In the genomic region with DNA sequence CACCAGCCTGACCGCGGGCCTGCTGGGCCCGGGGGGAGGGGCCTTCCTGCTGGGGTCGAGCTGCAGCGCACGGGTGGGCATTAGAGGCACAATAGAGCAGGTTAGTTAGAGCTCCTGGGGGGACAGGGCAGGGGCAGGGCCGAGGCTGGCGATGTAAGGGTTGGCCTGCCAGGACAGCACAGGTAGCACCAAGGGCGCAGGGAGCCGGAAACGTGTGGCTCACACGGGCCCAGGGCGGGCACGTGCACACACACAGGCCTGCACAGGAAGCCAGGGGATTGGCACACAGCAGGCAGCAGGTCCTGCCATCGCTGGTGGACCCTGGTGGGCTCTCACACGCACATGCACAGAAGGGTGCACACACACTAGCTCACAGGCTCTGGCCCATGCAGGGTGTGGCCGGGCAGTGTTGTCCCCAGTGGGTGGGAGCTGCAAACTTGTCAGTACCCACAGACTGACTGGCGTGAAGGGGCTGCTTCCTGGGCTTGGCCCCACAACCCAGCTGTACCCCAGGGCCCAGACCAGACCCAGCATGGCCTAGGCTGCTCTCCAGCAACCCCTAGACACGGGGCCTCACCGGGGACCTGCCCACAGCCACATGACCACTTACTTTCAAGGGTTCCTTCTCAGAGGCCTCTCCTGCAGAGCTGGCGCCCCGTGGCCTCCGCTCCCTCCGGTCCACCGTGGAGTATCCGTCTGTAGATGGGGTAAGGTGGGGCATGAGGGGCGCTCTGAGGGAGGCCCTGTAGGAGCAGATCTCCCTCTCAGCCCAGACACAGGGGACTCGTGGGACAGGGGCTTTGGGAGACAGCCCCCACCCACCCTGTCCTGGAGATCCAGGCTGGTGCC, we compare ENCODE assay signal across 13 cellular contexts. TPM values are rescaled to one million over a fixed set of nuclear protein-coding genes. Genes with fewer than 3 reads are reported as not detected.
DNase-seq lines count a peak whose midpoint lies in the region; ATAC-seq, FAIRE-seq and TF ChIP-seq lines count a peak whose summit lies in the region.
"Had no signal": no experiment of that assay in that cellular context is flagged by ENCODE, and none has a peak within 500 bp of the region (broad histone marks: within the 10 kb centered on the region; RNA-seq: fewer than 3 reads in every experiment).

No MANE protein-coding gene starts in this region.

- H3K9me3 Mint-ChIP-seq in activated CD8-positive, alpha-beta T cell treated with anti-CD3 and anti-CD28 coated beads for 36 hours = no peaks in the 10 kb centered on the region
- H3K9me3 Mint-ChIP-seq: activated CD4-positive, alpha-beta memory T cell treated with anti-CD3 and anti-CD28 coated beads, Interleukin-2, amount 10 ng/mL, durations not matched to agents 7 days and 5 days had no signal

- H3K27ac ChIP-seq in DND-41 (ENCODE audit: low read length) = no peak overlapping the region
- peak overlapping the region; percentile 71 to 88 for H3K27ac ChIP-seq in kidney (ENCODE audit: low read depth in 2 of 2, low read length in 2 of 2)
- H3K27ac ChIP-seq: epithelial cell of prostate had no signal

- intact Hi-C loops in activated CD8-positive, alpha-beta T cell treated with anti-CD3 and anti-CD28 coated beads for 36 hours (cut with micrococcal nuclease) = loop anchor here (5.0 kb wide), 2 partner anchors 56 to 156 kb away; no protein-coding TSS in a partner anchor
- intact Hi-C loops in kidney (cut with DNase I) = no loop called here

- TF ChIP-seq CTCF in DND-41 (IDR thresholded peaks at IDR 0.05; ENCODE audit: borderline replicate concordance, extremely low read depth, low read length, poor library complexity, severe bottlenecking) (no peak), kidney (IDR thresholded peaks at IDR 0.05; ENCODE audit: borderline replicate concordance, extremely low read depth, insufficient read depth) (no peak)
- no peak for TF ChIP-seq CTCF in activated CD8-positive, alpha-beta T cell treated with anti-CD3 and anti-CD28 coated beads for 36 hours (IDR thresholded peaks at IDR 0.05)

- DNase-seq in DND-41 (no peak), kidney (no peak), MV-4-11 (lab: John Stamatoyannopoulos, UW) (no peak), NCI-H510A treated with DMSO at 0.1 percent for 48 hours (lab: John Stamatoyannopoulos, UW) (no peak)
- peak; percentile 37 for DNase-seq in activated CD8-positive, alpha-beta T cell treated with anti-CD3 and anti-CD28 coated beads for 36 hours
- DNase-seq in stimulated activated naive CD8-positive, alpha-beta T cell treated with anti-CD3 and anti-CD28 coated beads, Interleukin-15, Interleukin-2, amounts not matched to agents 100 U/mL and 50 U/mL, for 24 hours = no peak
- DNase-seq: activated CD4-positive, alpha-beta memory T cell treated with anti-CD3 and anti-CD28 coated beads, Interleukin-2, amount 10 ng/mL, durations not matched to agents 7 days and 5 days; aorta; EL; stimulated activated CD4-positive, alpha-beta T cell treated with anti-CD3 and anti-CD28 coated beads, Interleukin-2, amount 100 ng/mL, for 24 hours had no signal

- H3K27me3 Mint-ChIP-seq in activated CD8-positive, alpha-beta T cell treated with anti-CD3 and anti-CD28 coated beads for 36 hours = no peaks in the 10 kb centered on the region
- H3K27me3 Mint-ChIP-seq: activated CD4-positive, alpha-beta memory T cell treated with anti-CD3 and anti-CD28 coated beads, Interleukin-2, amount 10 ng/mL, durations not matched to agents 7 days and 5 days had no signal

- peaks cover 17% of the 10 kb centered on the region for H3K4me1 Mint-ChIP-seq in activated CD8-positive, alpha-beta T cell treated with anti-CD3 and anti-CD28 coated beads for 36 hours (ENCODE audit: low read depth)

- no peak overlapping the region for H3K4me3 ChIP-seq in DND-41 (ENCODE audit: low read depth in 1 of 2, low read length in 2 of 2)
- no peak overlapping the region for H3K4me3 ChIP-seq in kidney (ENCODE audit: low read length in 2 of 2)

- no peak overlapping the region for H3K4me3 Mint-ChIP-seq in activated CD8-positive, alpha-beta T cell treated with anti-CD3 and anti-CD28 coated beads for 36 hours
- H3K4me3 Mint-ChIP-seq: activated CD4-positive, alpha-beta memory T cell treated with anti-CD3 and anti-CD28 coated beads, Interleukin-2, amount 10 ng/mL, durations not matched to agents 7 days and 5 days had no signal

- H3K36me3 ChIP-seq in DND-41 (ENCODE audit: insufficient read depth, low read length) = peaks cover 42% of the 10 kb centered on the region
- peaks cover 2 to 11% of the 10 kb centered on the region in 2 donors for H3K36me3 ChIP-seq in kidney (ENCODE audit: control insufficient read depth in 1 of 2, insufficient read depth in 2 of 2, low read length in 2 of 2)

- FAIRE-seq in kidney (lab: Jason Lieb, UNC) = no peak
- FAIRE-seq: colon had no signal

- CTCF ChIA-PET in activated CD8-positive, alpha-beta T cell treated with anti-CD3 and anti-CD28 coated beads for 36 hours (lab: Charles Lee) = interaction anchor here (0.7 to 6.7 kb wide), 10 partner anchors 10 to 158 kb away, joined by 3 to 75 read pairs (median 4); a partner anchor contains a TSS

- H2AFZ ChIP-seq in DND-41 (ENCODE audit: low read depth, low read length) = no peak overlapping the region

- no peak overlapping the region for H3K4me2 ChIP-seq in DND-41 (ENCODE audit: insufficient read depth, low read length)

- peaks cover 10% of the 10 kb centered on the region for H3K4me1 ChIP-seq in DND-41 (ENCODE audit: insufficient read depth, low read length)
- peaks cover 0 to 18% of the 10 kb centered on the region in 2 donors for H3K4me1 ChIP-seq in kidney (ENCODE audit: control insufficient read depth in 1 of 2, insufficient read depth in 1 of 2, low read depth in 1 of 2, low read length in 2 of 2)

- H3K27me3 ChIP-seq in DND-41 (ENCODE audit: insufficient read depth, low read length, poor library complexity) = no peaks in the 10 kb centered on the region

- H3K36me3 Mint-ChIP-seq in activated CD8-positive, alpha-beta T cell treated with anti-CD3 and anti-CD28 coated beads for 36 hours (ENCODE audit: low read depth) = peaks cover 3% of the 10 kb centered on the region

- ATAC-seq in DND-41 (ENCODE audit: insufficient read depth, low read depth) (no peak), HG03378 (IDR thresholded peaks at IDR 0.05; ENCODE audit: unreplicated experiment) (no peak)
- ATAC-seq in activated CD8-positive, alpha-beta T cell treated with anti-CD3 and anti-CD28 coated beads for 36 hours = no peak
- peak; percentile 5 for ATAC-seq in stimulated activated naive CD8-positive, alpha-beta T cell treated with anti-CD3 and anti-CD28 coated beads, Interleukin-15, Interleukin-2, amounts not matched to agents 100 U/mL and 50 U/mL, for 24 hours

- H3K9me3 ChIP-seq in DND-41 (ENCODE audit: insufficient read depth, low read length, severe bottlenecking) (no peaks in the 10 kb centered on the region), kidney (ENCODE audit: control insufficient read depth in 1 of 2, low read length in 2 of 2) (no peaks in the 10 kb centered on the region)

- POLR2A ChIA-PET in activated CD8-positive, alpha-beta T cell treated with anti-CD3 and anti-CD28 coated beads for 36 hours (lab: Charles Lee) = interaction anchor here (0.6 to 1.6 kb wide), 5 partner anchors 13 to 139 kb away, joined by 3 to 5 read pairs (median 3); no protein-coding TSS in a partner anchor

- H3K27ac Mint-ChIP-seq in activated CD8-positive, alpha-beta T cell treated with anti-CD3 and anti-CD28 coated beads for 36 hours = no peak overlapping the region
- H3K27ac Mint-ChIP-seq: activated CD4-positive, alpha-beta memory T cell treated with anti-CD3 and anti-CD28 coated beads, Interleukin-2, amount 10 ng/mL, durations not matched to agents 7 days and 5 days had no signal

- H4K20me1 ChIP-seq in DND-41 (ENCODE audit: insufficient read depth, low read length) = peaks cover 16% of the 10 kb centered on the region

- no peaks in the 10 kb centered on the region for H3K79me2 ChIP-seq in DND-41 (ENCODE audit: insufficient read depth, low read length)

- H3K9ac ChIP-seq in DND-41 (ENCODE audit: low read depth, low read length) (0 out of 2 replicates have a peak overlapping the region, but pooled peaks have one; percentile 6), kidney (ENCODE audit: low read length in 2 of 2) (no peak overlapping the region)

RNA-seq across cellular contexts. Expression of a gene that starts 29.9 kb away (rescaled TPM):
- 10 to 100 TPM; 18.0 to 18.5 TPM for total RNA-seq in activated CD8-positive, alpha-beta T cell treated with anti-CD3 and anti-CD28 coated beads for 36 hours
- total RNA-seq in kidney = 28.6 TPM
- polyA plus RNA-seq in kidney (ENCODE audit: insufficient read depth, low read depth, low replicate concordance) = 50.6 TPM

RNA-seq across cellular contexts. Expression of a gene that starts 29.9 kb away (rescaled TPM):
- 10 to 100 TPM; 70.7 to 74.5 TPM for total RNA-seq in activated CD8-positive, alpha-beta T cell treated with anti-CD3 and anti-CD28 coated beads for 36 hours
- total RNA-seq in kidney = 118 TPM
- 244 TPM for polyA plus RNA-seq in kidney (ENCODE audit: insufficient read depth, low read depth, low replicate concordance)

RNA-seq across cellular contexts. Expression of a gene that starts 45.1 kb away (rescaled TPM):
- 1 to 10 TPM; 1.2 to 1.9 TPM for total RNA-seq in activated CD8-positive, alpha-beta T cell treated with anti-CD3 and anti-CD28 coated beads for 36 hours
- total RNA-seq in kidney = 21.9 TPM
- 16.0 TPM for polyA plus RNA-seq in kidney (ENCODE audit: insufficient read depth, low read depth, low replicate concordance)

RNA-seq across cellular contexts. Expression of a gene that starts 49.4 kb away (rescaled TPM):
- total RNA-seq in activated CD8-positive, alpha-beta T cell treated with anti-CD3 and anti-CD28 coated beads for 36 hours = 10 to 100 TPM; 15.7 to 18.3 TPM
- total RNA-seq in kidney = 27.7 TPM
- 37.3 TPM for polyA plus RNA-seq in kidney (ENCODE audit: insufficient read depth, low read depth, low replicate concordance)
